ENCODE assay signal across 8 cellular contexts in the genomic region with DNA sequence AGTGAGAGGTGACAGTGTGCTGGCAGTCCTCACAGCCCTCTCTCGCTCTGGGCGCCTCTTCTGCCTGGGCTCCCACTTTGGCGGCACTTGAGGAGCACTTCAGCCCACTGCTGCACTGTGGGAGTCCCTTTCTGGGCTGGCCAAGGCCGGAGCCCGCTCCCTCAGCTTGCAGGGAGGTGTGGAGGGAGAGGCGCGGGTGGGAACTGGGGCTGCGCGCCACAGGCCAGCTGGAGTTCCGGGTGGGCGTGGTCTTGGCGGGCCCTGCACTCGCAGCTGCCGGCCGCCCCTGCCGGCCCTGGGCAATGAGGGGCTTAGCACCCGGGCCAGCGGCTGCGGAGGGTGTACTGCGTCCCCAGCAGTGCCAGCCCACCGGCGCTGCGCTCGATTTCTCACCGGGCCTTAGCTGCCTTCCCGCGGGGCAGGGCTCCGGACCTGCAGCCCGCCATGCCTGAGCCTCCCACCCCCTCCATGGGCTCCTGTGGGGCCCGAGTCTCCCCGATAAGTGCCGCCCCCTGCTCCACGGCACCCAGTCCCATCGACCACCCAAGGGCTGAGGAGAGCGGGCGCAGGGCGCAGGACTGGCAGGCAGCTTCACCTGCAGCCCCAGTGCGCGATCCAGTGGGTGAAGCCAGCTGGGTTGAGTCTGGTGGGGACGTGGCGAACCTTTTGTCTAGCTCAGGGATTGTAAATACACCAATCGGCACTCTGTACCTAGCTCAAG. TPM values are rescaled to one million over a fixed set of nuclear protein-coding genes. Genes with fewer than 3 reads are reported as not detected.
DNase-seq lines count a peak whose midpoint lies in the region; ATAC-seq and TF ChIP-seq lines count a peak whose summit lies in the region.
"Not testable (repeated sequence)": the region's sequence is repeated elsewhere in the genome, so short reads cannot be mapped to it uniquely, and the experiment has no call there.

No MANE protein-coding gene starts in this region.

- peak overlapping the region; percentile 46 to 62 for H3K4me3 Mint-ChIP-seq in CD14-positive monocyte
- not testable (repeated sequence) for H3K4me3 Mint-ChIP-seq in activated CD4-positive, alpha-beta T cell treated with anti-CD3 and anti-CD28 coated beads, Interleukin-2, amount 10 ng/mL, durations not matched to agents 24 days and 14 days

- peak overlapping the region in 1 of 7 donors; percentile 35 for H3K27ac Mint-ChIP-seq in CD14-positive monocyte
- H3K27ac Mint-ChIP-seq in activated CD4-positive, alpha-beta T cell treated with anti-CD3 and anti-CD28 coated beads, Interleukin-2, amount 10 ng/mL, durations not matched to agents 24 days and 14 days, result not testable (repeated sequence)

- not testable (repeated sequence) for H3K9me3 ChIP-seq in body of pancreas; lung (ENCODE audit: control insufficient read depth in 2 of 2, insufficient read depth in 1 of 2, low read length in 1 of 2); transverse colon

- not testable (repeated sequence) for TF ChIP-seq POLR2A in body of pancreas (IDR thresholded peaks at IDR 0.05); transverse colon (IDR thresholded peaks at IDR 0.05)

- not testable (repeated sequence) for H3K4me1 Mint-ChIP-seq in CD14-positive monocyte
- H3K4me1 Mint-ChIP-seq in activated CD4-positive, alpha-beta T cell treated with anti-CD3 and anti-CD28 coated beads, Interleukin-2, amount 10 ng/mL, durations not matched to agents 24 days and 14 days, result peaks cover 11% of the 10 kb centered on the region

- intact Hi-C loops in CD14-positive monocyte (cut with micrococcal nuclease), result loop anchor here in 1 of 2 donors (10.0 kb wide), 1 partner anchor 1328 kb away; a partner anchor contains a TSS
- intact Hi-C loops in activated CD4-positive, alpha-beta T cell treated with anti-CD3 and anti-CD28 coated beads, Interleukin-2, amount 10 ng/mL, durations not matched to agents 24 days and 14 days (cut with micrococcal nuclease); body of pancreas (cut with DNase I); Right ventricle myocardium superior (cut with DNase I); sciatic nerve (cut with DNase I); transverse colon (cut with DNase I; ENCODE audit: low total_unique reads): not testable (repeated sequence)

- not testable (repeated sequence) for H3K27me3 Mint-ChIP-seq in CD14-positive monocyte (ENCODE audit: low read depth in 3 of 3); activated CD4-positive, alpha-beta T cell treated with anti-CD3 and anti-CD28 coated beads, Interleukin-2, amount 10 ng/mL, durations not matched to agents 24 days and 14 days

- H3K27ac ChIP-seq in body of pancreas, transverse colon: not testable (repeated sequence)
- peak overlapping the region in 1 of 2 donors; percentile 26 for H3K27ac ChIP-seq in lung (ENCODE audit: low read depth in 1 of 2, low read length in 1 of 2)

- in situ Hi-C loops in transverse colon (cut with MboI; ENCODE audit: low pct_ligation_motif_present in 1 of 4, low pct_unique_long_range_greater_than_20kb in 1 of 4, low sequenced_read_pairs in 3 of 4), result not testable (repeated sequence)

- not testable (repeated sequence) for DNase-seq in CD14-positive monocyte (ENCODE audit: low spot score)
- DNase-seq in NCI-H1417 (lab: John Stamatoyannopoulos, UW), result peak; percentile 14 to 66 (median 23)
- DNase-seq in activated CD4-positive, alpha-beta T cell treated with anti-CD3 and anti-CD28 coated beads, Interleukin-2, amount 10 ng/mL, durations not matched to agents 24 days and 14 days, result peak; percentile 61
- DNase-seq in body of pancreas, result peak; percentile 11 to 61 (median 40)
- peak; percentile 55 for DNase-seq in Right ventricle myocardium superior
- peak; percentile 56 for DNase-seq in lung (ENCODE audit: low spot score)
- DNase-seq in sciatic nerve (ENCODE audit: low spot score), result peak; percentile 61
- peak; percentile 18 for DNase-seq in transverse colon

- not testable (repeated sequence) for H3K36me3 Mint-ChIP-seq in CD14-positive monocyte; activated CD4-positive, alpha-beta T cell treated with anti-CD3 and anti-CD28 coated beads, Interleukin-2, amount 10 ng/mL, durations not matched to agents 24 days and 14 days (ENCODE audit: low read depth)

- WGBS in body of pancreas, 2 donors, result 48 to 83% methylated on average over 6 to 18 of the region's 42 CpGs
- WGBS in lung, 2 donors, result 53 to 55% methylated on average over 33 to 42 of the region's 42 CpGs
- 66% methylated on average over 28 of the region's 42 CpGs; no CpG with 5 or more reads in 1 of the 2 donors for WGBS in transverse colon (ENCODE audit: low coverage in 1 of 2), 2 donors

- not testable (repeated sequence) for H3K9me3 Mint-ChIP-seq in CD14-positive monocyte; activated CD4-positive, alpha-beta T cell treated with anti-CD3 and anti-CD28 coated beads, Interleukin-2, amount 10 ng/mL, durations not matched to agents 24 days and 14 days

- H3K4me3 ChIP-seq in body of pancreas, result peak overlapping the region in 1 of 2 donors; percentile 13
- H3K4me3 ChIP-seq in lung, result not testable (repeated sequence)
- peak overlapping the region in 3 of 4 donors; percentile 28 to 45 (median 41) for H3K4me3 ChIP-seq in transverse colon

- ATAC-seq in body of pancreas (peak; percentile 55), Right ventricle myocardium superior (ENCODE audit: poor library complexity) (peak; percentile 71), sciatic nerve (peak; percentile 56)
- not testable (repeated sequence) for ATAC-seq in lung (ENCODE audit: insufficient read depth, low FRiP score)

- H3K4me1 ChIP-seq in body of pancreas; lung (ENCODE audit: control insufficient read depth in 2 of 2, insufficient read depth in 2 of 2, low read length in 2 of 2); transverse colon: not testable (repeated sequence)

- TF ChIP-seq CTCF in CD14-positive monocyte (IDR thresholded peaks at IDR 0.05); body of pancreas (IDR thresholded peaks at IDR 0.05); lung (IDR thresholded peaks at IDR 0.05; ENCODE audit: control extremely low read depth, extremely low read depth); transverse colon (IDR thresholded peaks at IDR 0.05): not testable (repeated sequence)

- not testable (repeated sequence) for TF ChIP-seq EP300 in transverse colon (IDR thresholded peaks at IDR 0.05; ENCODE audit: low read depth)

- not testable (repeated sequence) for H3K36me3 ChIP-seq in body of pancreas (replicated peaks in 1 of 2; ENCODE audit: insufficient read depth in 1 of 2, low read depth in 2 of 2); lung (ENCODE audit: control insufficient read depth in 2 of 2, insufficient read depth in 2 of 2, low read length in 2 of 2); transverse colon

- H3K27me3 ChIP-seq in body of pancreas; lung (ENCODE audit: control insufficient read depth, insufficient read depth); transverse colon: not testable (repeated sequence)

RNA-seq across cellular contexts. Expression of a gene that starts 28.6 kb away (rescaled TPM):
- polyA plus RNA-seq in CD14-positive monocyte (10 to 100 TPM; 12.3 to 14.5 TPM), lung (100 to 1,000 TPM in 1 of 2 donors, 10 to 100 TPM in 1; 40.4 to 113 TPM)
- total RNA-seq in activated CD4-positive, alpha-beta T cell treated with anti-CD3 and anti-CD28 coated beads, Interleukin-2, amount 10 ng/mL, durations not matched to agents 24 days and 14 days, result 167 and 176 TPM in 2 replicates
- total RNA-seq in body of pancreas (1 to 10 TPM; 2.9 to 4.3 TPM), Right ventricle myocardium superior (7.1 TPM), lung (10 to 100 TPM; 17.4 to 35.4 TPM), sciatic nerve (4.6 TPM), transverse colon (10 to 100 TPM in 3 of 4 donors, not detected in 1; 14.5 to 28.8 (median 16.0) TPM)

RNA-seq across cellular contexts. Expression of a gene that starts 35.9 kb away (rescaled TPM):
- polyA plus RNA-seq in CD14-positive monocyte (1 to 10 TPM; 8.6 to 9.8 TPM), lung (10 to 100 TPM; 26.6 to 33.7 TPM)
- 48.6 and 50.7 TPM in 2 replicates for total RNA-seq in activated CD4-positive, alpha-beta T cell treated with anti-CD3 and anti-CD28 coated beads, Interleukin-2, amount 10 ng/mL, durations not matched to agents 24 days and 14 days
- total RNA-seq in body of pancreas (10 to 100 TPM; 54.7 to 65.6 TPM), Right ventricle myocardium superior (14.2 TPM), lung (100 to 1,000 TPM in 1 of 2 donors, 10 to 100 TPM in 1; 52.3 to 112 TPM), sciatic nerve (64.7 TPM), transverse colon (100 to 1,000 TPM in 1 of 4 donors, 10 to 100 TPM in 3; 46.8 to 127 (median 69.6) TPM)
